Comparison of ENCODE assay signal across 17 cellular contexts in genomic region chr16:59044616-59045015, GRCh38.
DNase-seq lines count a peak whose midpoint lies in the region; ATAC-seq and TF ChIP-seq lines count a peak whose summit lies in the region.
"Had no signal": no experiment of that assay in that cellular context is flagged by ENCODE, and none has a peak within 500 bp of the region (broad histone marks: within the 10 kb centered on the region; RNA-seq: fewer than 3 reads in every experiment).

No MANE protein-coding gene starts in this region.

- no peaks in the 10 kb centered on the region for H3K4me1 ChIP-seq in Peyer's patch
- H3K4me1 ChIP-seq: BE2C had no signal

- H3K4me3 ChIP-seq in AG10803 (ENCODE audit: low read length), result no peak overlapping the region
- no peak overlapping the region for H3K4me3 ChIP-seq in Peyer's patch
- H3K4me3 ChIP-seq: K562 had no signal

- no peak overlapping the region for H3K27ac ChIP-seq in Peyer's patch
- H3K27ac ChIP-seq: C4-2B had no signal

- peaks cover 9% of the 10 kb centered on the region for H3K27me3 Mint-ChIP-seq in nephron progenitor cell (ENCODE audit: low read depth, poor library complexity)
- H3K27me3 Mint-ChIP-seq in activated naive CD8-positive, alpha-beta T cell treated with anti-CD3 and anti-CD28 coated beads for 36 hours, result no peaks in the 10 kb centered on the region

- no peaks in the 10 kb centered on the region for H3K27me3 ChIP-seq in Peyer's patch
- H3K27me3 ChIP-seq: BE2C had no signal

- H3K9me3 ChIP-seq in Peyer's patch, result no peaks in the 10 kb centered on the region
- H3K9me3 ChIP-seq: BE2C had no signal

- TF ChIP-seq CTCF in AG10803 (conservative IDR thresholded peaks at IDR 0.05; ENCODE audit: low read length) (no peak), Peyer's patch (IDR thresholded peaks at IDR 0.05) (no peak), nephron progenitor cell (IDR thresholded peaks at IDR 0.05) (no peak)

- H3K9me3 Mint-ChIP-seq in nephron progenitor cell, result no peaks in the 10 kb centered on the region
- no peaks in the 10 kb centered on the region for H3K9me3 Mint-ChIP-seq in activated naive CD8-positive, alpha-beta T cell treated with anti-CD3 and anti-CD28 coated beads for 36 hours

- H3K27ac Mint-ChIP-seq in nephron progenitor cell, result no peak overlapping the region
- no peak overlapping the region for H3K27ac Mint-ChIP-seq in activated naive CD8-positive, alpha-beta T cell treated with anti-CD3 and anti-CD28 coated beads for 36 hours
- H3K27ac Mint-ChIP-seq: CD4-positive, alpha-beta memory T cell had no signal

- TF ChIP-seq POLR2A in Peyer's patch (IDR thresholded peaks at IDR 0.05), result no peak

- H3K4me3 Mint-ChIP-seq in nephron progenitor cell, result no peak overlapping the region
- H3K4me3 Mint-ChIP-seq in activated naive CD8-positive, alpha-beta T cell treated with anti-CD3 and anti-CD28 coated beads for 36 hours, result no peak overlapping the region
- H3K4me3 Mint-ChIP-seq: CD4-positive, alpha-beta memory T cell had no signal

- no peak for ATAC-seq in GM21529 (IDR thresholded peaks at IDR 0.05; ENCODE audit: unreplicated experiment)
- ATAC-seq: K562 had no signal

- peaks cover 8% of the 10 kb centered on the region for H3K4me1 Mint-ChIP-seq in nephron progenitor cell
- H3K4me1 Mint-ChIP-seq in activated naive CD8-positive, alpha-beta T cell treated with anti-CD3 and anti-CD28 coated beads for 36 hours, result no peaks in the 10 kb centered on the region
- H3K4me1 Mint-ChIP-seq: CD4-positive, alpha-beta memory T cell had no signal

- DNase-seq in AG10803 (ENCODE audit: low read depth) (peak; percentile 78), GM04503 (ENCODE audit: low read depth) (peak; percentile 54), amniotic epithelial cell (ENCODE audit: low read depth) (peak; percentile 7), kidney glomerular epithelial cell (lab: John Stamatoyannopoulos, UW) (peak; percentile 14), Peyer's patch (no peak), nephron progenitor cell (no peak)
- no peak for DNase-seq in activated naive CD8-positive, alpha-beta T cell treated with anti-CD3 and anti-CD28 coated beads for 36 hours
- DNase-seq: 8988T; BE2C; CD4-positive, alpha-beta memory T cell; DMS153; DMS79 treated with DMSO at 0.1 percent for 48 hours; GF-D8; H7 had no signal

- no peaks in the 10 kb centered on the region for H3K36me3 ChIP-seq in Peyer's patch
- H3K36me3 ChIP-seq: BE2C had no signal

- no peaks in the 10 kb centered on the region for H3K36me3 Mint-ChIP-seq in nephron progenitor cell (ENCODE audit: low read depth)
- H3K36me3 Mint-ChIP-seq in activated naive CD8-positive, alpha-beta T cell treated with anti-CD3 and anti-CD28 coated beads for 36 hours, result no peaks in the 10 kb centered on the region
- H3K36me3 Mint-ChIP-seq: CD4-positive, alpha-beta memory T cell had no signal

Comparison
In these comparisons a context has a peak if more than half of its experiments do, and no peak if none do; other contexts are left out.
1. DNase-seq: peak in AG10803 (single experiment), GM04503 (single experiment), amniotic epithelial cell (single experiment) and kidney glomerular epithelial cell (single experiment); none in Peyer's patch (0 of 3), nephron progenitor cell (single experiment) and activated naive CD8-positive, alpha-beta T cell treated with anti-CD3 and anti-CD28 coated beads for 36 hours (single experiment).